Comparison of ENCODE assay signal across 23 cellular contexts in genomic region chr11:44443836-44444769, GRCh38.
DNase-seq lines count a peak whose midpoint lies in the region; FAIRE-seq and TF ChIP-seq lines count a peak whose summit lies in the region.
"Had no signal": no experiment of that assay in that cellular context is flagged by ENCODE, and none has a peak within 500 bp of the region (broad histone marks: within the 10 kb centered on the region; RNA-seq: fewer than 3 reads in every experiment).

No MANE protein-coding gene starts in this region.

- H4K5ac ChIP-seq in H1 (ENCODE audit: insufficient read length, low read depth, low read length), result no peak overlapping the region

- H4K91ac ChIP-seq in H1 (replicated peaks; ENCODE audit: insufficient read length, low read length), result no peak overlapping the region
- H4K91ac ChIP-seq in trophoblast cell (ENCODE audit: low read depth, low read length), result no peak overlapping the region

- H3K9me3 ChIP-seq in SJCRH30 (replicated peaks) (peaks cover 7% of the 10 kb centered on the region), H1 (ENCODE audit: insufficient read depth in 2 of 2, low read depth in 1 of 2, low read length in 1 of 2) (no peaks in the 10 kb centered on the region), trophoblast cell (ENCODE audit: insufficient read depth, low read depth, low read length) (no peaks in the 10 kb centered on the region)
- H3K9me3 ChIP-seq: BE2C, SJSA1 had no signal

- H2BK15ac ChIP-seq in H1 (ENCODE audit: low read length), result 0 out of 2 replicates have a peak overlapping the region, but pooled peaks have one; percentile 16

- H2AFZ ChIP-seq in H1 (ENCODE audit: low read length), result peak overlapping the region; percentile 68
- no peak overlapping the region for H2AFZ ChIP-seq in trophoblast cell (ENCODE audit: insufficient read depth, low read length, poor library complexity)

- H3K9ac ChIP-seq in H1 (replicated peaks in 1 of 4; ENCODE audit: extremely low read depth in 1 of 4, low read depth in 3 of 4, low read length in 3 of 4), result no peak overlapping the region
- H3K9ac ChIP-seq in trophoblast cell (ENCODE audit: low read length), result no peak overlapping the region

- TF ChIP-seq RAD21 in H1 (IDR thresholded peaks at IDR 0.05 in 1 of 2, conservative IDR thresholded peaks at IDR 0.05 in 1 of 2; ENCODE audit: low read depth in 2 of 2, low read length in 2 of 2), result peak in 1 of 2 experiments; percentile 38; a peak in 1 of 4 replicates

- H3K27me3 ChIP-seq in SJCRH30, result no peaks in the 10 kb centered on the region
- peaks cover 0 to 2% (median 0%) of the 10 kb centered on the region in 4 experiments; a peak in 2 of 7 replicates for H3K27me3 ChIP-seq in H1 (replicated peaks in 1 of 4; ENCODE audit: control insufficient read depth in 3 of 4, extremely low read depth in 1 of 4, insufficient read depth in 3 of 4, low read length in 3 of 4)
- H3K27me3 ChIP-seq in trophoblast cell (ENCODE audit: insufficient read depth, low read length), result no peaks in the 10 kb centered on the region
- H3K27me3 ChIP-seq: BE2C had no signal

- H2BK120ac ChIP-seq in H1 (replicated peaks; ENCODE audit: low read depth, low read length), result no peak overlapping the region
- no peak overlapping the region for H2BK120ac ChIP-seq in trophoblast cell (ENCODE audit: insufficient read depth, low read length, poor library complexity)

- peak; percentile 19 for DNase-seq in DMS79 treated with DMSO at 0.1 percent for 48 hours (lab: John Stamatoyannopoulos, UW)
- DNase-seq in DMS79 (lab: John Stamatoyannopoulos, UW), result no peak
- DNase-seq in SJCRH30, result peak; percentile 58 to 87
- no peak for DNase-seq in H1 (ENCODE audit: low read depth in 1 of 2, low spot score in 2 of 2)
- DNase-seq in trophoblast cell, result no peak
- DNase-seq in C1 segment of cervical spinal cord (lab: John Stamatoyannopoulos, UW), result no peak
- no peak for DNase-seq in A172 (ENCODE audit: low spot score)
- no peak for DNase-seq in activated T-cell treated with anti-CD3 and anti-CD28 coated beads, Interleukin-2, amount 50 U/mL, for 48 hours
- DNase-seq: BE2C; CD8-positive, alpha-beta T cell; DND-41; H7; Karpas-422; MM.1S; NCI-H1092 treated with DMSO at 0.1 percent for 48 hours; NCI-H1694; NCI-H2107; NCI-H345 had no signal

- no peak overlapping the region for H3K4me2 ChIP-seq in H1 (ENCODE audit: insufficient read depth in 1 of 2, low read depth in 2 of 2, low read length in 2 of 2)
- H3K4me2 ChIP-seq in trophoblast cell (ENCODE audit: low read length), result no peak overlapping the region

- no peak overlapping the region for H3K27ac ChIP-seq in SJCRH30
- H3K27ac ChIP-seq in H1 (ENCODE audit: low read depth, low read length), result no peak overlapping the region
- H3K27ac ChIP-seq in trophoblast cell (ENCODE audit: low read depth, low read length), result no peak overlapping the region
- H3K27ac ChIP-seq: 22Rv1, RWPE1, SJSA1 had no signal

- H3K23me2 ChIP-seq in H1 (ENCODE audit: low read depth, low read length), result no peaks in the 10 kb centered on the region; the same call in 1 of the 2 replicates

- H2BK12ac ChIP-seq in H1 (ENCODE audit: low read depth, low read length), result peak overlapping the region; percentile 75; the same call in 1 of the 2 replicates
- no peak overlapping the region for H2BK12ac ChIP-seq in trophoblast cell (ENCODE audit: low read length)

- H3K4me1 ChIP-seq in SJCRH30 (peaks cover 3% of the 10 kb centered on the region; the same call in 1 of the 2 replicates), H1 (replicated peaks in 1 of 4; ENCODE audit: control insufficient read depth in 3 of 4, insufficient read depth in 4 of 4, low read length in 3 of 4) (peaks cover 3 to 14% (median 7%) of the 10 kb centered on the region in 4 experiments; a peak in 5 of 7 replicates), trophoblast cell (ENCODE audit: control insufficient read depth in 1 of 2, insufficient read depth in 2 of 2, low read length in 2 of 2) (peaks cover 0 to 6% of the 10 kb centered on the region in 2 experiments)
- H3K4me1 ChIP-seq: BE2C had no signal

- POLR2A ChIA-PET in H1 (lab: Charles Lee; ENCODE audit: partially characterized antibody), result interaction anchor here (1.6 kb wide), 1 partner anchor 17 kb away, joined by 4 read pairs; no protein-coding TSS in a partner anchor

- no peaks in the 10 kb centered on the region for H3K79me1 ChIP-seq in H1 (ENCODE audit: low read depth, low read length)
- H3K79me1 ChIP-seq in trophoblast cell (ENCODE audit: low read length), result no peaks in the 10 kb centered on the region

- H3K4ac ChIP-seq in H1 (replicated peaks; ENCODE audit: insufficient read length, low read depth, low read length) (peak overlapping the region; percentile 29), trophoblast cell (ENCODE audit: low read depth, low read length) (no peak overlapping the region)

- CTCF ChIA-PET in H1 (lab: Charles Lee; ENCODE audit: partially characterized antibody), result interaction anchor here (0.7 to 1.6 kb wide), 8 partner anchors 9 to 171 kb away, joined by 3 to 5 read pairs (median 4); no protein-coding TSS in a partner anchor

- H2BK20ac ChIP-seq in H1 (ENCODE audit: low read length), result peak overlapping the region; percentile 35; the same call in 1 of the 2 replicates

- TF ChIP-seq CTCF in H1 (IDR thresholded peaks at IDR 0.05; ENCODE audit: control extremely low read depth in 1 of 3, insufficient read depth in 1 of 3, low read depth in 1 of 3, low read length in 3 of 3), result peak in 1 of 3 experiments; percentile 23; a peak in 2 of 4 replicates

- H4K20me1 ChIP-seq in H1 (replicated peaks in 1 of 2; ENCODE audit: control insufficient read depth in 1 of 2, insufficient read depth in 2 of 2, low read length in 2 of 2), result no peaks in the 10 kb centered on the region

- no peaks in the 10 kb centered on the region for H3K36me3 ChIP-seq in SJCRH30
- H3K36me3 ChIP-seq in H1 (ENCODE audit: control insufficient read depth in 2 of 4, insufficient read depth in 4 of 4, low read length in 3 of 4), result no peaks in the 10 kb centered on the region
- H3K36me3 ChIP-seq in trophoblast cell (ENCODE audit: control insufficient read depth in 1 of 2, insufficient read depth in 2 of 2, low read length in 2 of 2), result no peaks in the 10 kb centered on the region
- H3K36me3 ChIP-seq: BE2C, SJSA1 had no signal

- no peak for TF ChIP-seq POLR2A in H1 (IDR thresholded peaks at IDR 0.05; ENCODE audit: control extremely low read depth in 1 of 2, low read depth in 2 of 2, low read length in 2 of 2)

- H3K14ac ChIP-seq in H1 (ENCODE audit: insufficient read length) (no peak overlapping the region), trophoblast cell (ENCODE audit: low read length) (no peak overlapping the region)

- no peak overlapping the region for H3K18ac ChIP-seq in H1 (ENCODE audit: extremely low read depth, low read length)
- H3K18ac ChIP-seq in trophoblast cell (ENCODE audit: low read length), result no peak overlapping the region

- peak; percentile 66 for FAIRE-seq in H1 (lab: Jason Lieb, UNC)
- FAIRE-seq: D721Med, GM12892 had no signal

- H2BK5ac ChIP-seq in H1 (ENCODE audit: low read depth, low read length), result no peak overlapping the region; the same call in 1 of the 2 replicates
- H2BK5ac ChIP-seq in trophoblast cell (ENCODE audit: low read depth, low read length, poor library complexity), result no peak overlapping the region

- H3K79me2 ChIP-seq in H1 (ENCODE audit: control insufficient read depth in 1 of 2, insufficient read depth in 2 of 2, low read length in 2 of 2) (no peaks in the 10 kb centered on the region), trophoblast cell (ENCODE audit: control insufficient read depth, insufficient read depth, low read length, poor library complexity) (no peaks in the 10 kb centered on the region)

- TF ChIP-seq EP300 in H1 (IDR thresholded peaks at IDR 0.05; ENCODE audit: borderline replicate concordance in 1 of 2, low read depth in 2 of 2, low read length in 2 of 2), result no peak

- H3K23ac ChIP-seq in H1 (ENCODE audit: insufficient read length) (no peak overlapping the region), trophoblast cell (ENCODE audit: low read length) (no peak overlapping the region)

- H4K8ac ChIP-seq in H1 (ENCODE audit: extremely low read depth, insufficient read depth, low read length), result no peak overlapping the region; the same call in 1 of the 2 replicates
- H4K8ac ChIP-seq in trophoblast cell (ENCODE audit: low read depth, low read length), result no peak overlapping the region

- no peak overlapping the region for H2AK5ac ChIP-seq in H1 (ENCODE audit: low read depth, low read length)
- no peak overlapping the region for H2AK5ac ChIP-seq in trophoblast cell (ENCODE audit: low read length)

- no peak overlapping the region for H3K4me3 ChIP-seq in SJCRH30
- no peak overlapping the region for H3K4me3 ChIP-seq in H1 (ENCODE audit: extremely low read depth in 1 of 4, insufficient read depth in 2 of 4, low read depth in 3 of 4, low read length in 4 of 4)
- H3K4me3 ChIP-seq in trophoblast cell (ENCODE audit: low read depth, low read length), result peak overlapping the region; percentile 14
- H3K4me3 ChIP-seq: SJSA1 had no signal

- no peak overlapping the region for H4K12ac ChIP-seq in trophoblast cell (ENCODE audit: low read depth, low read length)

- 75% methylated on average over 28 of the region's 28 CpGs; no CpG with 5 or more reads in 1 of the 2 experiments for WGBS in H1 (ENCODE audit: extremely low coverage in 1 of 2, insufficient coverage in 1 of 2, insufficient read length in 1 of 2, insufficient replicate concordance in 2 of 2, low coverage in 1 of 2, low lambda C conversion rate in 2 of 2, missing lambda C conversion rate in 1 of 2), 2 experiments
- no CpG with 5 or more reads among the region's 28 CpGs for WGBS in trophoblast cell (ENCODE audit: extremely low coverage, insufficient coverage, insufficient read length)

- no peak overlapping the region for H3K56ac ChIP-seq in H1 (replicated peaks; ENCODE audit: insufficient read length, low read depth, low read length)

TF ChIP-seq in H1, 55 proteins besides CTCF, POLR2A, EP300 and RAD21:
- TF ChIP-seq FOSL1 (IDR thresholded peaks at IDR 0.05; ENCODE audit: insufficient read depth, low read depth, low read length) (no peak), TBP (IDR thresholded peaks at IDR 0.05; ENCODE audit: low read depth, low read length) (no peak), SRF (IDR thresholded peaks at IDR 0.05; ENCODE audit: low read depth, low read length) (no peak), KDM1A (IDR thresholded peaks at IDR 0.05; ENCODE audit: borderline replicate concordance, low read length) (no peak), SIN3A (conservative IDR thresholded peaks at IDR 0.05 in 1 of 2, IDR thresholded peaks at IDR 0.05 in 1 of 2; ENCODE audit: low read depth in 1 of 2, low read length in 2 of 2) (no peak), RXRA (IDR thresholded peaks at IDR 0.05; ENCODE audit: insufficient read depth, low read depth, low read length) (no peak), BCL11A (IDR thresholded peaks at IDR 0.05; ENCODE audit: low read depth in 2 of 2, low read length in 2 of 2) (no peak), MAX (IDR thresholded peaks at IDR 0.05) (no peak), KDM4A (IDR thresholded peaks at IDR 0.05; ENCODE audit: low read depth, low read length, severe bottlenecking) (no peak), YY1 (IDR thresholded peaks at IDR 0.05; ENCODE audit: low read depth, low read length) (no peak)

Comparison
In these comparisons a context has a peak if more than half of its experiments do, and no peak if none do; other contexts are left out.
1. DNase-seq: peak in DMS79 treated with DMSO at 0.1 percent for 48 hours (single experiment) and SJCRH30 (2 of 2); none in DMS79 (single experiment), H1 (0 of 2), trophoblast cell (0 of 2), C1 segment of cervical spinal cord (0 of 14), A172 (single experiment) and activated T-cell treated with anti-CD3 and anti-CD28 coated beads, Interleukin-2, amount 50 U/mL, for 48 hours (0 of 2).